ENCODE assay signal across 8 cellular contexts in genomic region chr9:86282979-86283535, GRCh38. TPM values are rescaled to one million over a fixed set of nuclear protein-coding genes. Genes with fewer than 3 reads are reported as not detected.
A peak's percentile ranks its signal among the peaks of the same experiment; 100 is the strongest.
DNase-seq lines count a peak whose midpoint lies in the region; ATAC-seq and TF ChIP-seq lines count a peak whose summit lies in the region.

No MANE protein-coding gene starts in this region.

- in situ Hi-C loops in G401 (cut with HindIII; ENCODE audit: low sequenced_read_pairs): no loop called here

- BruUV-seq in OCI-LY7 (replicated peaks; lab: Mats Ljungman, UMichigan): TSS peak; percentile 53

- no peaks in the 10 kb centered on the region for H3K27me3 ChIP-seq in tibial artery

- H3K4me2 ChIP-seq in OCI-LY7 (ENCODE audit: low read length): peak overlapping the region; percentile 91

- peaks cover 14% of the 10 kb centered on the region; the same call in 1 of the 2 replicates for H4K20me1 ChIP-seq in OCI-LY7 (ENCODE audit: insufficient read depth, low read length)

- no peaks in the 10 kb centered on the region for H3K27me3 Mint-ChIP-seq in activated CD4-positive, alpha-beta T cell treated with anti-CD3 and anti-CD28 coated beads, Interleukin-2, amount 10 ng/mL, durations not matched to agents 7 days and 5 days
- H3K27me3 Mint-ChIP-seq in dendritic cell treated with granulocyte-macrophage colony-stimulating factor and Interleukin-4, amounts not matched to agents 40 ng/mL and 50 ng/mL, for 4 days: peaks cover 3% of the 10 kb centered on the region
- H3K27me3 Mint-ChIP-seq in memory B cell: no peaks in the 10 kb centered on the region

- peak overlapping the region; percentile 99 for H3K27ac Mint-ChIP-seq in activated CD4-positive, alpha-beta T cell treated with anti-CD3 and anti-CD28 coated beads, Interleukin-2, amount 10 ng/mL, durations not matched to agents 7 days and 5 days
- peak overlapping the region; percentile 91 for H3K27ac Mint-ChIP-seq in dendritic cell treated with granulocyte-macrophage colony-stimulating factor and Interleukin-4, amounts not matched to agents 40 ng/mL and 50 ng/mL, for 4 days
- peak overlapping the region; percentile 97 for H3K27ac Mint-ChIP-seq in memory B cell

- H3K36me3 ChIP-seq in OCI-LY7 (ENCODE audit: insufficient read depth, low read length) (peaks cover 25% of the 10 kb centered on the region), tibial artery (peaks cover 0 to 9% (median 3%) of the 10 kb centered on the region in 3 donors)

- CTCF ChIA-PET in activated CD4-positive, alpha-beta T cell treated with anti-CD3 and anti-CD28 coated beads, Interleukin-2, amount 10 ng/mL, durations not matched to agents 7 days and 5 days (lab: Charles Lee): interaction anchor here (0.9 to 2.1 kb wide), 4 partner anchors 16 to 81 kb away, joined by 3 to 5 read pairs (median 4); no protein-coding TSS in a partner anchor
- CTCF ChIA-PET in OCI-LY7 (lab: Charles Lee; ENCODE audit: unreplicated experiment): no interaction called here

- ATAC-seq in HG02870 (IDR thresholded peaks at IDR 0.05; ENCODE audit: unreplicated experiment): peak; percentile 7
- ATAC-seq in memory B cell (ENCODE audit: low read depth): no peak

- H3K9me3 Mint-ChIP-seq in activated CD4-positive, alpha-beta T cell treated with anti-CD3 and anti-CD28 coated beads, Interleukin-2, amount 10 ng/mL, durations not matched to agents 7 days and 5 days: no peaks in the 10 kb centered on the region
- no peaks in the 10 kb centered on the region for H3K9me3 Mint-ChIP-seq in dendritic cell treated with granulocyte-macrophage colony-stimulating factor and Interleukin-4, amounts not matched to agents 40 ng/mL and 50 ng/mL, for 4 days
- no peaks in the 10 kb centered on the region for H3K9me3 Mint-ChIP-seq in memory B cell

- POLR2A ChIA-PET in activated CD4-positive, alpha-beta T cell treated with anti-CD3 and anti-CD28 coated beads, Interleukin-2, amount 10 ng/mL, durations not matched to agents 7 days and 5 days (lab: Charles Lee): no interaction called here
- POLR2A ChIA-PET in OCI-LY7 (lab: Charles Lee): interaction anchor here (0.6 to 1.2 kb wide), 3 partner anchors 66 to 74 kb away, joined by 3 to 5 read pairs (median 3); no protein-coding TSS in a partner anchor

- TF ChIP-seq CTCF in OCI-LY7 (conservative IDR thresholded peaks at IDR 0.05; ENCODE audit: low read length) (no peak), tibial artery (IDR thresholded peaks at IDR 0.05) (no peak)

- peaks cover 37% of the 10 kb centered on the region for H3K79me2 ChIP-seq in OCI-LY7 (ENCODE audit: insufficient read depth, low read depth, low read length)

- H3K4me1 ChIP-seq in OCI-LY7 (ENCODE audit: insufficient read depth, low read length, poor library complexity, severe bottlenecking) (peaks cover 33% of the 10 kb centered on the region), tibial artery (peaks cover 0 to 33% (median 23%) of the 10 kb centered on the region in 4 donors)

- intact Hi-C loops in OCI-LY7 (cut with micrococcal nuclease; ENCODE audit: unreplicated experiment) (loop anchor here (2.0 kb wide), 1 partner anchor 72 kb away; the partner anchor contains the start of gene TUT7), tibial artery (cut with DNase I; ENCODE audit: low total_unique reads) (loop anchor here (5.0 to 10.0 kb wide), 2 partner anchors 69 to 338 kb away; partner anchors contain the start of genes NAA35 and TUT7)
- intact Hi-C loops in dendritic cell treated with granulocyte-macrophage colony-stimulating factor and Interleukin-4, amounts not matched to agents 40 ng/mL and 50 ng/mL, for 4 days (cut with micrococcal nuclease): loop anchor here (5.0 kb wide), 1 partner anchor 541 kb away; the partner anchor contains the start of gene AGTPBP1

- H3K9me3 ChIP-seq in OCI-LY7 (ENCODE audit: low read length) (no peaks in the 10 kb centered on the region), tibial artery (no peaks in the 10 kb centered on the region)

- no peak for DNase-seq in activated CD4-positive, alpha-beta T cell treated with anti-CD3 and anti-CD28 coated beads, Interleukin-2, amount 10 ng/mL, durations not matched to agents 7 days and 5 days
- DNase-seq in activated CD4-positive, alpha-beta T cell treated with anti-CD3 and anti-CD28 coated beads, Interleukin-2, amount 50 U/mL, for 4 hours: no peak
- DNase-seq in OCI-LY7 (ENCODE audit: low spot score): no peak
- no peak for DNase-seq in memory B cell (ENCODE audit: low spot score in 2 of 2)
- DNase-seq in tibial artery: peak in 1 of 2 donors; percentile 73
- no peak for DNase-seq in G401 (ENCODE audit: low spot score)

- peak overlapping the region; percentile 95 for H2AFZ ChIP-seq in OCI-LY7 (ENCODE audit: low read length)

- H3K36me3 Mint-ChIP-seq in activated CD4-positive, alpha-beta T cell treated with anti-CD3 and anti-CD28 coated beads, Interleukin-2, amount 10 ng/mL, durations not matched to agents 7 days and 5 days (ENCODE audit: low read depth): peaks cover 10% of the 10 kb centered on the region
- H3K36me3 Mint-ChIP-seq in dendritic cell treated with granulocyte-macrophage colony-stimulating factor and Interleukin-4, amounts not matched to agents 40 ng/mL and 50 ng/mL, for 4 days (ENCODE audit: low read depth): peaks cover 41% of the 10 kb centered on the region
- H3K36me3 Mint-ChIP-seq in memory B cell: peaks cover 4% of the 10 kb centered on the region

- H3K4me1 Mint-ChIP-seq in activated CD4-positive, alpha-beta T cell treated with anti-CD3 and anti-CD28 coated beads, Interleukin-2, amount 10 ng/mL, durations not matched to agents 7 days and 5 days: peaks cover 36% of the 10 kb centered on the region
- peaks cover 61% of the 10 kb centered on the region for H3K4me1 Mint-ChIP-seq in dendritic cell treated with granulocyte-macrophage colony-stimulating factor and Interleukin-4, amounts not matched to agents 40 ng/mL and 50 ng/mL, for 4 days (ENCODE audit: low read depth)
- H3K4me1 Mint-ChIP-seq in memory B cell: peaks cover 26% of the 10 kb centered on the region

- H3K27ac ChIP-seq in OCI-LY7 (ENCODE audit: low read depth, low read length, poor library complexity, severe bottlenecking) (peak overlapping the region; percentile 76), tibial artery (peak overlapping the region; percentile 95 to 96)

- H3K4me3 ChIP-seq in OCI-LY7 (ENCODE audit: low read depth, low read length, poor library complexity, severe bottlenecking) (peak overlapping the region; percentile 89), tibial artery (peak overlapping the region; percentile 81 to 85)

- peak overlapping the region; percentile 74 for H3K4me3 Mint-ChIP-seq in activated CD4-positive, alpha-beta T cell treated with anti-CD3 and anti-CD28 coated beads, Interleukin-2, amount 10 ng/mL, durations not matched to agents 7 days and 5 days
- H3K4me3 Mint-ChIP-seq in dendritic cell treated with granulocyte-macrophage colony-stimulating factor and Interleukin-4, amounts not matched to agents 40 ng/mL and 50 ng/mL, for 4 days: peak overlapping the region; percentile 92
- peak overlapping the region; percentile 94 for H3K4me3 Mint-ChIP-seq in memory B cell

- H3K9me2 ChIP-seq in OCI-LY7 (ENCODE audit: insufficient read depth, low read length): no peaks in the 10 kb centered on the region

RNA-seq across cellular contexts. Expression of gene ISCA1, which starts 0.7 kb away (rescaled TPM):
- total RNA-seq in activated CD4-positive, alpha-beta T cell treated with anti-CD3 and anti-CD28 coated beads, Interleukin-2, amount 10 ng/mL, durations not matched to agents 7 days and 5 days: 10 to 100 TPM; 16.8 to 19.5 TPM
- 20.6 and 21.8 TPM in 2 replicates for total RNA-seq in OCI-LY7 (2014; rRNA removed; shearing (Covaris generic))
- total RNA-seq in OCI-LY7 (2022): 24.0 and 26.1 TPM in 2 replicates
- total RNA-seq in G401 (2014; rRNA removed; shearing (Covaris generic)): 25.6 and 41.7 TPM in 2 replicates

RNA-seq across cellular contexts. Expression of gene C9orf153, which starts 23.6 kb away (rescaled TPM):
- under 1 TPM; 0.12 to 0.35 TPM for total RNA-seq in activated CD4-positive, alpha-beta T cell treated with anti-CD3 and anti-CD28 coated beads, Interleukin-2, amount 10 ng/mL, durations not matched to agents 7 days and 5 days
- total RNA-seq in OCI-LY7 (2014; rRNA removed; shearing (Covaris generic)): 0.16 TPM in 1 of 2 replicates, not detected in the other
- 0.27 and 0.31 TPM in 2 replicates for total RNA-seq in OCI-LY7 (2022)
- 0.07 TPM in 1 of 2 replicates, not detected in the other for total RNA-seq in G401 (2014; rRNA removed; shearing (Covaris generic))
